ENCODE assay signal across 15 cellular contexts in genomic region chr16:4652561-4652960, GRCh38. TPM values are rescaled to one million over a fixed set of nuclear protein-coding genes. Genes with fewer than 3 reads are reported as not detected.
DNase-seq lines count a peak whose midpoint lies in the region; ATAC-seq and TF ChIP-seq lines count a peak whose summit lies in the region.
"Had no signal": no experiment of that assay in that cellular context is flagged by ENCODE, and none has a peak within 500 bp of the region (broad histone marks: within the 10 kb centered on the region; RNA-seq: fewer than 3 reads in every experiment).

No MANE protein-coding gene starts in this region.

- no peaks in the 10 kb centered on the region for H3K27me3 Mint-ChIP-seq in CD8-positive, alpha-beta T cell (ENCODE audit: low read depth)

- no peak overlapping the region for H3K27ac ChIP-seq in BLaER1
- H3K27ac ChIP-seq in body of pancreas: peak overlapping the region; percentile 80 to 90 (median 86)
- H3K27ac ChIP-seq in liver (ENCODE audit: low read depth in 1 of 2, low read length in 2 of 2): peak overlapping the region; percentile 87 to 99
- H3K27ac ChIP-seq in CD8-positive, alpha-beta T cell (ENCODE audit: low read depth, low read length): no peak overlapping the region
- H3K27ac ChIP-seq in tibial artery: no peak overlapping the region
- H3K27ac ChIP-seq: HL-60 had no signal

- no peak for TF ChIP-seq RAD21 in liver (IDR thresholded peaks at IDR 0.05)

- POLR2A ChIA-PET in CD8-positive, alpha-beta T cell (lab: Charles Lee): no interaction called here

- H3K9me3 ChIP-seq in BLaER1 (no peaks in the 10 kb centered on the region), body of pancreas (no peaks in the 10 kb centered on the region), liver (ENCODE audit: control insufficient read depth in 4 of 4, low read length in 3 of 4) (no peaks in the 10 kb centered on the region), tibial artery (no peaks in the 10 kb centered on the region)
- no peaks in the 10 kb centered on the region for H3K9me3 ChIP-seq in CD8-positive, alpha-beta T cell (ENCODE audit: low read length)

- CTCF ChIA-PET in CD8-positive, alpha-beta T cell (lab: Charles Lee): no interaction called here

- 93 to 94% methylated on average over 19 to 25 of the region's 25 CpGs for WGBS in body of pancreas, 2 donors
- 69% methylated on average over 25 of the region's 25 CpGs for WGBS in liver

- peaks cover 17% of the 10 kb centered on the region for H3K4me1 Mint-ChIP-seq in stimulated activated effector memory CD8-positive, alpha-beta T cell treated with anti-CD3 and anti-CD28 coated beads, Interleukin-12 subunit alpha, Interleukin-12 subunit beta, amount 100 ng/mL, for 72 hours
- peaks cover 19% of the 10 kb centered on the region for H3K4me1 Mint-ChIP-seq in CD8-positive, alpha-beta T cell (ENCODE audit: low read depth)
- H3K4me1 Mint-ChIP-seq: H9 had no signal

- H3K36me3 Mint-ChIP-seq in stimulated activated effector memory CD8-positive, alpha-beta T cell treated with anti-CD3 and anti-CD28 coated beads, Interleukin-12 subunit alpha, Interleukin-12 subunit beta, amount 100 ng/mL, for 72 hours: peaks cover 88% of the 10 kb centered on the region
- H3K36me3 Mint-ChIP-seq in CD8-positive, alpha-beta T cell: peaks cover 55% of the 10 kb centered on the region

- intact Hi-C loops in body of pancreas (cut with DNase I): no loop called here
- intact Hi-C loops in CD8-positive, alpha-beta T cell (cut with DNase I, micrococcal nuclease): no loop called here
- intact Hi-C loops in tibial artery (cut with DNase I; ENCODE audit: low total_unique reads): no loop called here

- H3K4me3 Mint-ChIP-seq in stimulated activated effector memory CD8-positive, alpha-beta T cell treated with anti-CD3 and anti-CD28 coated beads, Interleukin-12 subunit alpha, Interleukin-12 subunit beta, amount 100 ng/mL, for 72 hours: no peak overlapping the region
- H3K4me3 Mint-ChIP-seq in CD8-positive, alpha-beta T cell: no peak overlapping the region
- H3K4me3 Mint-ChIP-seq: H9 had no signal

- peaks cover 93% of the 10 kb centered on the region for H3K36me3 ChIP-seq in BLaER1
- peaks cover 0 to 4% of the 10 kb centered on the region in 2 donors for H3K36me3 ChIP-seq in body of pancreas (replicated peaks in 1 of 2; ENCODE audit: insufficient read depth in 1 of 2, low read depth in 2 of 2)
- peaks cover 2 to 20% (median 9%) of the 10 kb centered on the region in 4 donors for H3K36me3 ChIP-seq in liver (ENCODE audit: control insufficient read depth in 4 of 4, insufficient read depth in 3 of 4, low read depth in 1 of 4, low read length in 3 of 4)
- H3K36me3 ChIP-seq in CD8-positive, alpha-beta T cell (ENCODE audit: insufficient read depth, low read length): peaks cover 20% of the 10 kb centered on the region
- H3K36me3 ChIP-seq in tibial artery: peaks cover 50 to 77% (median 70%) of the 10 kb centered on the region in 3 donors

- ATAC-seq in body of pancreas: no peak
- no peak for ATAC-seq in stimulated activated effector memory CD8-positive, alpha-beta T cell treated with anti-CD3 and anti-CD28 coated beads, Interleukin-12 subunit alpha, Interleukin-12 subunit beta, amount 100 ng/mL, for 72 hours
- ATAC-seq in GM21529 (IDR thresholded peaks at IDR 0.05; ENCODE audit: unreplicated experiment): no peak
- no peak for ATAC-seq in CD8-positive, alpha-beta T cell

- no peak for TF ChIP-seq CTCF in body of pancreas (IDR thresholded peaks at IDR 0.05)
- TF ChIP-seq CTCF in liver (IDR thresholded peaks at IDR 0.05; ENCODE audit: low read depth, low read length, missing input control): no peak
- no peak for TF ChIP-seq CTCF in CD8-positive, alpha-beta T cell (IDR thresholded peaks at IDR 0.05)
- TF ChIP-seq CTCF in tibial artery (IDR thresholded peaks at IDR 0.05): no peak

- H4K20me1 ChIP-seq in BLaER1: peaks cover 100% of the 10 kb centered on the region

- DNase-seq in body of pancreas (no peak), ACHN (no peak), tibial artery (no peak)
- no peak for DNase-seq in stimulated activated effector memory CD8-positive, alpha-beta T cell treated with anti-CD3 and anti-CD28 coated beads, Interleukin-12 subunit alpha, Interleukin-12 subunit beta, amount 100 ng/mL, for 72 hours (ENCODE audit: low spot score in 2 of 2)
- no peak for DNase-seq in CD8-positive, alpha-beta T cell
- DNase-seq: DMS153, H9, MV-4-11, NCI-H1417, NCI-H1930, NCI-H446 treated with DMSO at 0.1 percent for 48 hours had no signal

- H3K9me3 Mint-ChIP-seq in stimulated activated effector memory CD8-positive, alpha-beta T cell treated with anti-CD3 and anti-CD28 coated beads, Interleukin-12 subunit alpha, Interleukin-12 subunit beta, amount 100 ng/mL, for 72 hours: no peaks in the 10 kb centered on the region
- H3K9me3 Mint-ChIP-seq in CD8-positive, alpha-beta T cell: no peaks in the 10 kb centered on the region
- H3K9me3 Mint-ChIP-seq: H9 had no signal

- H3K4me3 ChIP-seq in BLaER1 (no peak overlapping the region), body of pancreas (no peak overlapping the region), liver (ENCODE audit: low read depth in 1 of 3, low read length in 3 of 3) (no peak overlapping the region), tibial artery (no peak overlapping the region)
- no peak overlapping the region for H3K4me3 ChIP-seq in CD8-positive, alpha-beta T cell (ENCODE audit: low read depth, low read length)

- H3K27ac Mint-ChIP-seq in stimulated activated effector memory CD8-positive, alpha-beta T cell treated with anti-CD3 and anti-CD28 coated beads, Interleukin-12 subunit alpha, Interleukin-12 subunit beta, amount 100 ng/mL, for 72 hours: peak overlapping the region; percentile 29
- no peak overlapping the region for H3K27ac Mint-ChIP-seq in CD8-positive, alpha-beta T cell

- H3K27me3 ChIP-seq in BLaER1 (peaks cover 6% of the 10 kb centered on the region; the same call in 1 of the 2 replicates), body of pancreas (no peaks in the 10 kb centered on the region), liver (ENCODE audit: control insufficient read depth in 4 of 4, insufficient read depth in 4 of 4, low read length in 3 of 4) (no peaks in the 10 kb centered on the region), tibial artery (no peaks in the 10 kb centered on the region)
- no peaks in the 10 kb centered on the region for H3K27me3 ChIP-seq in CD8-positive, alpha-beta T cell (ENCODE audit: insufficient read depth, low read length)

- peak overlapping the region; percentile 86 for H3K4me2 ChIP-seq in BLaER1

- TF ChIP-seq POLR2A in body of pancreas (IDR thresholded peaks at IDR 0.05): no peak

- in situ Hi-C loops in ACHN (cut with HindIII; ENCODE audit: low pct_ligation_motif_present, low pct_unique_long_range_greater_than_20kb, low sequenced_read_pairs): no loop called here

- H3K4me1 ChIP-seq in BLaER1 (peaks cover 80% of the 10 kb centered on the region), body of pancreas (peaks cover 32% of the 10 kb centered on the region), liver (ENCODE audit: control insufficient read depth in 4 of 4, insufficient read depth in 4 of 4, low read length in 3 of 4) (peaks cover 9 to 30% (median 20%) of the 10 kb centered on the region in 4 donors), tibial artery (no peaks in the 10 kb centered on the region)
- peaks cover 21% of the 10 kb centered on the region for H3K4me1 ChIP-seq in CD8-positive, alpha-beta T cell (ENCODE audit: insufficient read depth, low read length)

- H3K9ac ChIP-seq in BLaER1: no peak overlapping the region
- peak overlapping the region; percentile 64 to 86 for H3K9ac ChIP-seq in liver (ENCODE audit: low read depth in 1 of 2, low read length in 2 of 2)

TF ChIP-seq in liver, 16 proteins besides CTCF, POLR2A, EP300 and RAD21 (continues in another document):
- TF ChIP-seq GABPA (IDR thresholded peaks at IDR 0.05 in 1 of 2, conservative IDR thresholded peaks at IDR 0.05 in 1 of 2) (no peak), NR2F2 (IDR thresholded peaks at IDR 0.05) (no peak), TAF1 (conservative IDR thresholded peaks at IDR 0.05) (no peak), MAX (IDR thresholded peaks at IDR 0.05) (no peak), HNF4G (IDR thresholded peaks at IDR 0.05) (no peak), RXRA (IDR thresholded peaks at IDR 0.05) (no peak), ATF3 (IDR thresholded peaks at IDR 0.05) (no peak), JUND (IDR thresholded peaks at IDR 0.05) (no peak), SP1 (IDR thresholded peaks at IDR 0.05) (no peak), HNF4A (conservative IDR thresholded peaks at IDR 0.05) (no peak), FOXA1 (IDR thresholded peaks at IDR 0.05) (no peak), FOXA2 (IDR thresholded peaks at IDR 0.05) (no peak)

RNA-seq across cellular contexts. Expression of gene MGRN1, which starts 27.9 kb away (rescaled TPM):
- total RNA-seq in body of pancreas: 10 to 100 TPM; 23.3 to 44.8 TPM
- total RNA-seq in liver: 10 to 100 TPM; 15.9 to 35.7 TPM
- polyA plus RNA-seq in liver: 10 to 100 TPM; 21.9 to 29.9 TPM
- 10 to 100 TPM; 46.5 to 48.6 TPM for total RNA-seq in CD8-positive, alpha-beta T cell

RNA-seq across cellular contexts. Expression of gene UBALD1, which starts 37.9 kb away (rescaled TPM):
- 10 to 100 TPM; 11.9 to 19.4 TPM for total RNA-seq in body of pancreas
- total RNA-seq in liver: 1 to 10 TPM; 4.5 to 6.9 TPM
- polyA plus RNA-seq in liver: 10 to 100 TPM in 1 of 2 donors, 1 to 10 TPM in 1; 8.2 to 22.4 TPM
- total RNA-seq in CD8-positive, alpha-beta T cell: 10 to 100 TPM; 17.1 to 19.9 TPM

RNA-seq across cellular contexts. Expression of gene NUDT16L1, which starts 40.8 kb away (rescaled TPM):
- 10 to 100 TPM; 18.7 to 25.4 TPM for total RNA-seq in body of pancreas
- total RNA-seq in liver: 10 to 100 TPM; 22.4 to 40.3 TPM
- polyA plus RNA-seq in liver: 10 to 100 TPM; 32.3 to 43.4 TPM
- total RNA-seq in CD8-positive, alpha-beta T cell: 10 to 100 TPM; 72.9 to 76.5 TPM

Comparison
In these comparisons a context has a peak if more than half of its experiments do, and no peak if none do; other contexts are left out.
1. H3K27ac ChIP-seq: peak in body of pancreas (4 of 4) and liver (2 of 2); none in BLaER1 (single experiment), CD8-positive, alpha-beta T cell (single experiment) and tibial artery (0 of 2).